8 cellular contexts compared by ENCODE assay signal in the genomic region with DNA sequence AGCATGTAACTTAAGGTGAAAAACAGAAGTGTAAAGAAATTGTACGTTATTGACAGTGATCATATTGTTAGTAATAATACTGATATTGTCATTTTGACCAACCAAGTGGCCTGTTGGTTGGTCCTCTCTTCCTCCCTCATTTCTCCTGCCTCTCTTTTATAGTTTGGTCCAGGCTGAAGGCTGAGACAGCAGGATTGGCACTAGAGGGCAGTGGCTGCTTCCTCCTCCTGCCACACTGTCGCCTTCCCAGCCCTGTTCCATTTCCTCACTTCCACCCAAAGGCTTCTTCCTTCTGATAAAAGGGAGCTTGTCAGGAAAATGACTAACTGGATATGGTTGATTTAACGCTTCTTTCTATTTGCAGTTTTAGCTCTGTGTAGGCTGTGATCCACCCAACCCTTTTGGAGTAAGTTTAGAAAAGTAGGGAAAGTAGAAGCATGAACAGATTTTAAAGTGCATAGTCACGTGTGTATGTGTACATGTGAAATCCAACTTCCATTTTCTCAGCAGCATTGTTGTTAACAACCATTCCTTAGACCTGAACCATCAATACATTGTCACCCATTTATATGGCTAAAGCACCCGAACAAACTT.
DNase-seq lines count a peak whose midpoint lies in the region; ATAC-seq and TF ChIP-seq lines count a peak whose summit lies in the region.

No MANE protein-coding gene starts in this region.

- POLR2A ChIA-PET in HEK293T (lab: Yijun Ruan, JAX): no interaction called here

- DNase-seq in AG08395 (ENCODE audit: low spot score) (peak; percentile 71), HEK293T (ENCODE audit: extremely low spot score) (peak; percentile 30), anterior cingulate cortex (lab: John Stamatoyannopoulos, UW) (peak in 44 of 58 donors; percentile 1 to 65 (median 15)), iPS-NIHi7 (ENCODE audit: extremely low spot score) (peak; percentile 71), cortex of kidney (lab: John Stamatoyannopoulos, UW) (no peak), activated gamma-delta T cell treated with Interleukin-2 at 50 U/mL for 16 hours (no peak)
- no peak for DNase-seq in stimulated activated CD4-positive, alpha-beta T cell treated with anti-CD3 and anti-CD28 coated beads, Interleukin-15, amount 100 ng/mL, for 24 hours

- no peak for ATAC-seq in GM21529 (IDR thresholded peaks at IDR 0.05; ENCODE audit: unreplicated experiment)

- CTCF ChIA-PET in HEK293T (lab: Yijun Ruan, JAX): interaction anchor here (0.9 to 1.5 kb wide), 2 partner anchors 10 to 169 kb away, joined by 3 to 5 read pairs; no protein-coding TSS in a partner anchor

TF ChIP-seq in HEK293T, 16 proteins besides CTCF, POLR2A, EP300 and RAD21:
- TF ChIP-seq FOXK2 (IDR thresholded peaks at IDR 0.05): no peak
- TF ChIP-seq, protein P1, sequence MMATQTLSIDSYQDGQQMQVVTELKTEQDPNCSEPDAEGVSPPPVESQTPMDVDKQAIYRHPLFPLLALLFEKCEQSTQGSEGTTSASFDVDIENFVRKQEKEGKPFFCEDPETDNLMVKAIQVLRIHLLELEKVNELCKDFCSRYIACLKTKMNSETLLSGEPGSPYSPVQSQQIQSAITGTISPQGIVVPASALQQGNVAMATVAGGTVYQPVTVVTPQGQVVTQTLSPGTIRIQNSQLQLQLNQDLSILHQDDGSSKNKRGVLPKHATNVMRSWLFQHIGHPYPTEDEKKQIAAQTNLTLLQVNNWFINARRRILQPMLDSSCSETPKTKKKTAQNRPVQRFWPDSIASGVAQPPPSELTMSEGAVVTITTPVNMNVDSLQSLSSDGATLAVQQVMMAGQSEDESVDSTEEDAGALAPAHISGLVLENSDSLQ (IDR thresholded peaks at IDR 0.05): no peak
- no peak for TF ChIP-seq ELF4 (IDR thresholded peaks at IDR 0.05)
- TF ChIP-seq CTBP1 (IDR thresholded peaks at IDR 0.05; ENCODE audit: borderline replicate concordance): no peak
- TF ChIP-seq L3MBTL2 (conservative IDR thresholded peaks at IDR 0.05): no peak
- no peak for TF ChIP-seq BHLHE40 (IDR thresholded peaks at IDR 0.05; ENCODE audit: borderline replicate concordance)
- no peak for TF ChIP-seq FOXM1 (IDR thresholded peaks at IDR 0.05; ENCODE audit: borderline replicate concordance)
- TF ChIP-seq ZNF384 (IDR thresholded peaks at IDR 0.05): no peak
- no peak for TF ChIP-seq LEF1 (IDR thresholded peaks at IDR 0.05; ENCODE audit: borderline replicate concordance)
- TF ChIP-seq TARDBP (IDR thresholded peaks at IDR 0.05): no peak

Comparison
In these comparisons a context has a peak if more than half of its experiments do, and no peak if none do; other contexts are left out.
1. DNase-seq: peak in AG08395 (single experiment), HEK293T (single experiment), anterior cingulate cortex (44 of 58) and iPS-NIHi7 (single experiment); none in cortex of kidney (single experiment), activated gamma-delta T cell treated with Interleukin-2 at 50 U/mL for 16 hours (single experiment) and stimulated activated CD4-positive, alpha-beta T cell treated with anti-CD3 and anti-CD28 coated beads, Interleukin-15, amount 100 ng/mL, for 24 hours (single experiment).